In genomic region chr5:3105581-3105980, GRCh38 we compare ENCODE assay signal across 1 cellular context.
TF ChIP-seq lines count a peak whose summit lies in the region.

No MANE protein-coding gene starts in this region.

TF ChIP-seq in H1, 55 proteins besides CTCF, POLR2A, EP300 and RAD21 (continued from another document):
- TF ChIP-seq E2F6 (IDR thresholded peaks at IDR 0.05) (0 out of 2 replicates have a peak, but pooled peaks have one; percentile 23), JUND (IDR thresholded peaks at IDR 0.05; ENCODE audit: low read length) (no peak)
